9 cellular contexts compared by ENCODE assay signal in genomic region chr9:19232117-19232829, GRCh38. TPM values are rescaled to one million over a fixed set of nuclear protein-coding genes. Genes with fewer than 3 reads are reported as not detected.
DNase-seq lines count a peak whose midpoint lies in the region; ATAC-seq, FAIRE-seq and TF ChIP-seq lines count a peak whose summit lies in the region.
"Had no signal": no experiment of that assay in that cellular context is flagged by ENCODE, and none has a peak within 500 bp of the region (broad histone marks: within the 10 kb centered on the region; RNA-seq: fewer than 3 reads in every experiment).

No MANE protein-coding gene starts in this region.

- peak overlapping the region; percentile 79 for H3K27ac ChIP-seq in CD8-positive, alpha-beta memory T cell (ENCODE audit: low read depth, low read length)
- H3K27ac ChIP-seq in MM.1S (ENCODE audit: low read length) (peak overlapping the region; percentile 66; the same call in 1 of the 2 replicates), H1 (ENCODE audit: low read depth, low read length) (no peak overlapping the region)

- H3K36me3 Mint-ChIP-seq in CD8-positive, alpha-beta memory T cell, result peaks cover 0 to 7% (median 0%) of the 10 kb centered on the region in 3 donors
- no peaks in the 10 kb centered on the region for H3K36me3 Mint-ChIP-seq in WTC11

- H3K79me1 ChIP-seq in H1 (ENCODE audit: low read depth, low read length), result peaks cover 2% of the 10 kb centered on the region; the same call in 1 of the 2 replicates

- peak overlapping the region; percentile 81; the same call in 1 of the 2 replicates for H3K9ac ChIP-seq in MM.1S (ENCODE audit: low read length)
- H3K9ac ChIP-seq in H1 (replicated peaks in 1 of 4; ENCODE audit: extremely low read depth in 1 of 4, low read depth in 3 of 4, low read length in 3 of 4), result peak overlapping the region in 1 of 4 experiments; percentile 57; a peak in 1 of 7 replicates

- TF ChIP-seq RAD21 in H1 (IDR thresholded peaks at IDR 0.05 in 1 of 2, conservative IDR thresholded peaks at IDR 0.05 in 1 of 2; ENCODE audit: low read depth in 2 of 2, low read length in 2 of 2), result no peak

- CTCF ChIA-PET in CD8-positive, alpha-beta memory T cell (lab: Charles Lee), result interaction anchor here (0.7 to 1.5 kb wide), 5 partner anchors 9 to 232 kb away, joined by 3 to 5 read pairs (median 3); partner anchors contain the start of gene RRAGA
- CTCF ChIA-PET in H1 (lab: Charles Lee; ENCODE audit: partially characterized antibody) (interaction anchor here (0.7 to 1.2 kb wide), 4 partner anchors 14 to 289 kb away, joined by 3 to 6 read pairs (median 4); no protein-coding TSS in a partner anchor), WTC11 (lab: Charles Lee) (interaction anchor here (0.9 to 1.2 kb wide), 2 partner anchors 58 to 233 kb away, joined by 3 to 10 read pairs; no protein-coding TSS in a partner anchor)

- H2BK12ac ChIP-seq in H1 (ENCODE audit: low read depth, low read length), result no peak overlapping the region

- peaks cover 3% of the 10 kb centered on the region; the same call in 1 of the 2 replicates for H3K23me2 ChIP-seq in H1 (ENCODE audit: low read depth, low read length)

- H3F3A ChIP-seq in MM.1S (ENCODE audit: insufficient read depth, low read length), result peaks cover 10% of the 10 kb centered on the region

- H3K27me3 Mint-ChIP-seq in CD8-positive, alpha-beta memory T cell, result no peaks in the 10 kb centered on the region
- H3K27me3 Mint-ChIP-seq in WTC11 (ENCODE audit: low read depth), result no peaks in the 10 kb centered on the region

- H2AFZ ChIP-seq in MM.1S (ENCODE audit: low read length), result no peak overlapping the region
- no peak overlapping the region for H2AFZ ChIP-seq in H1 (ENCODE audit: low read length)
- no peak overlapping the region for H2AFZ ChIP-seq in neuron (ENCODE audit: low read depth, low read length)

- no peak overlapping the region for H4K5ac ChIP-seq in H1 (ENCODE audit: insufficient read length, low read depth, low read length)

- H3K4me2 ChIP-seq in MM.1S (ENCODE audit: low read depth, low read length), result peak overlapping the region; percentile 76
- H3K4me2 ChIP-seq in H1 (ENCODE audit: insufficient read depth in 1 of 2, low read depth in 2 of 2, low read length in 2 of 2), result peak overlapping the region; percentile 88 to 97

- no peak overlapping the region for H2AK5ac ChIP-seq in H1 (ENCODE audit: low read depth, low read length)

- H2BK15ac ChIP-seq in H1 (ENCODE audit: low read length), result no peak overlapping the region

- H3K23ac ChIP-seq in H1 (ENCODE audit: insufficient read length), result no peak overlapping the region

- TF ChIP-seq POLR2A in H1 (IDR thresholded peaks at IDR 0.05; ENCODE audit: control extremely low read depth in 1 of 2, low read depth in 2 of 2, low read length in 2 of 2), result no peak

- no peaks in the 10 kb centered on the region for H3K9me2 ChIP-seq in MM.1S (replicated peaks; ENCODE audit: insufficient read depth, low read length)

- no peak for TF ChIP-seq CTCF in MM.1S (IDR thresholded peaks at IDR 0.05; ENCODE audit: low read length)
- TF ChIP-seq CTCF in H1 (IDR thresholded peaks at IDR 0.05; ENCODE audit: control extremely low read depth in 1 of 3, insufficient read depth in 1 of 3, low read depth in 1 of 3, low read length in 3 of 3), result no peak
- no peak for TF ChIP-seq CTCF in WTC11 (IDR thresholded peaks at IDR 0.05)

- no peak overlapping the region for H4K8ac ChIP-seq in H1 (ENCODE audit: extremely low read depth, insufficient read depth, low read length)

- no peak for TF ChIP-seq EP300 in H1 (IDR thresholded peaks at IDR 0.05; ENCODE audit: borderline replicate concordance in 1 of 2, low read depth in 2 of 2, low read length in 2 of 2)

- H4K20me1 ChIP-seq in MM.1S (ENCODE audit: insufficient read depth, low read length), result no peaks in the 10 kb centered on the region
- H4K20me1 ChIP-seq in H1 (replicated peaks in 1 of 2; ENCODE audit: control insufficient read depth in 1 of 2, insufficient read depth in 2 of 2, low read length in 2 of 2), result peaks cover 3 to 10% of the 10 kb centered on the region in 2 experiments

- no peaks in the 10 kb centered on the region for H3K27me3 ChIP-seq in CD8-positive, alpha-beta memory T cell (ENCODE audit: insufficient read depth, low read length, poor library complexity, severe bottlenecking)
- H3K27me3 ChIP-seq in MM.1S (replicated peaks; ENCODE audit: insufficient read depth, low read length), result no peaks in the 10 kb centered on the region
- H3K27me3 ChIP-seq in H1 (replicated peaks in 1 of 4; ENCODE audit: control insufficient read depth in 3 of 4, extremely low read depth in 1 of 4, insufficient read depth in 3 of 4, low read length in 3 of 4), result no peaks in the 10 kb centered on the region
- no peaks in the 10 kb centered on the region for H3K27me3 ChIP-seq in neuron (ENCODE audit: insufficient read depth, low read length)

- no peak overlapping the region for H3K4me3 Mint-ChIP-seq in CD8-positive, alpha-beta memory T cell
- H3K4me3 Mint-ChIP-seq in WTC11, result no peak overlapping the region

- POLR2A ChIA-PET in CD8-positive, alpha-beta memory T cell (lab: Charles Lee), result interaction anchor here (0.9 kb wide), 1 partner anchor 104 kb away, joined by 4 read pairs; no protein-coding TSS in a partner anchor
- POLR2A ChIA-PET in H1 (lab: Charles Lee; ENCODE audit: partially characterized antibody), result interaction anchor here (0.5 to 1.6 kb wide), 5 partner anchors 11 to 148 kb away, joined by 3 to 5 read pairs (median 4); partner anchors contain the start of gene RPS6
- POLR2A ChIA-PET in WTC11 (lab: Charles Lee), result interaction anchor here (1.1 kb wide), 1 partner anchor 143 kb away, joined by 5 read pairs; no protein-coding TSS in a partner anchor

- peaks cover 24 to 35% (median 25%) of the 10 kb centered on the region in 3 donors for H3K4me1 Mint-ChIP-seq in CD8-positive, alpha-beta memory T cell
- H3K4me1 Mint-ChIP-seq in WTC11, result peaks cover 24% of the 10 kb centered on the region

- H3K14ac ChIP-seq in H1 (ENCODE audit: insufficient read length), result no peak overlapping the region

- no peak overlapping the region for H2BK120ac ChIP-seq in H1 (replicated peaks; ENCODE audit: low read depth, low read length)

- H3K27ac Mint-ChIP-seq in CD8-positive, alpha-beta memory T cell, result no peak overlapping the region
- H3K27ac Mint-ChIP-seq in WTC11, result no peak overlapping the region

- H3K36me3 ChIP-seq in CD8-positive, alpha-beta memory T cell (ENCODE audit: insufficient read depth, low read length), result no peaks in the 10 kb centered on the region
- no peaks in the 10 kb centered on the region for H3K36me3 ChIP-seq in MM.1S (replicated peaks; ENCODE audit: insufficient read depth, low read length)
- H3K36me3 ChIP-seq in H1 (ENCODE audit: control insufficient read depth in 2 of 4, insufficient read depth in 4 of 4, low read length in 3 of 4), result no peaks in the 10 kb centered on the region
- H3K36me3 ChIP-seq in neuron (ENCODE audit: insufficient read depth, low read length), result no peaks in the 10 kb centered on the region

- H4K91ac ChIP-seq in H1 (replicated peaks; ENCODE audit: insufficient read length, low read length), result no peak overlapping the region

- H3K4me3 ChIP-seq in CD8-positive, alpha-beta memory T cell (ENCODE audit: low read length), result peak overlapping the region; percentile 78
- H3K4me3 ChIP-seq in MM.1S (ENCODE audit: low read length) (peak overlapping the region; percentile 73), H1 (ENCODE audit: extremely low read depth in 1 of 4, insufficient read depth in 2 of 4, low read depth in 3 of 4, low read length in 4 of 4) (peak overlapping the region; percentile 88 to 95 (median 90); a peak in 7 of 8 replicates), neuron (ENCODE audit: low read length) (peak overlapping the region; percentile 69)

- WGBS in H1 (ENCODE audit: extremely low coverage in 1 of 2, insufficient coverage in 1 of 2, insufficient read length in 1 of 2, insufficient replicate concordance in 2 of 2, low coverage in 1 of 2, low lambda C conversion rate in 2 of 2, missing lambda C conversion rate in 1 of 2), 2 experiments, result 42 to 100% methylated on average over 1 to 9 of the region's 9 CpGs

- H3K9me3 ChIP-seq in CD8-positive, alpha-beta memory T cell (ENCODE audit: low read length), result no peaks in the 10 kb centered on the region
- H3K9me3 ChIP-seq in MM.1S (replicated peaks; ENCODE audit: insufficient read depth, low read length) (no peaks in the 10 kb centered on the region), H1 (ENCODE audit: insufficient read depth in 2 of 2, low read depth in 1 of 2, low read length in 1 of 2) (no peaks in the 10 kb centered on the region), neuron (ENCODE audit: low read length) (no peaks in the 10 kb centered on the region)

- no peak for DNase-seq in CD8-positive, alpha-beta memory T cell
- DNase-seq in MM.1S (no peak), H1 (ENCODE audit: low read depth in 1 of 2, low spot score in 2 of 2) (no peak), WTC11 (ENCODE audit: low spot score) (no peak), hepatic stellate cell (ENCODE audit: low spot score) (no peak)

- H3K4me1 ChIP-seq in CD8-positive, alpha-beta memory T cell (ENCODE audit: insufficient read depth, low read length), result peaks cover 16% of the 10 kb centered on the region
- no peaks in the 10 kb centered on the region for H3K4me1 ChIP-seq in MM.1S (ENCODE audit: low read length)
- H3K4me1 ChIP-seq in H1 (replicated peaks in 1 of 4; ENCODE audit: control insufficient read depth in 3 of 4, insufficient read depth in 4 of 4, low read length in 3 of 4), result peaks cover 0 to 8% (median 2%) of the 10 kb centered on the region in 4 experiments; a peak in 5 of 7 replicates
- H3K4me1 ChIP-seq in neuron (ENCODE audit: insufficient read depth, low read length), result peaks cover 21% of the 10 kb centered on the region

- FAIRE-seq in H1 (lab: Jason Lieb, UNC), result no peak
- FAIRE-seq: TTC549 had no signal

- H3K4ac ChIP-seq in H1 (replicated peaks; ENCODE audit: insufficient read length, low read depth, low read length), result no peak overlapping the region

- H2BK20ac ChIP-seq in H1 (ENCODE audit: low read length), result no peak overlapping the region

- ATAC-seq in WTC11, result no peak
- no peak for ATAC-seq in HG03280 (IDR thresholded peaks at IDR 0.05; ENCODE audit: unreplicated experiment)
- ATAC-seq in GM21825 (IDR thresholded peaks at IDR 0.05; ENCODE audit: unreplicated experiment), result no peak

- H3K9me3 Mint-ChIP-seq in CD8-positive, alpha-beta memory T cell, result no peaks in the 10 kb centered on the region
- no peaks in the 10 kb centered on the region for H3K9me3 Mint-ChIP-seq in WTC11

- H3K79me2 ChIP-seq in MM.1S (ENCODE audit: low read length) (peaks cover 57% of the 10 kb centered on the region), H1 (ENCODE audit: control insufficient read depth in 1 of 2, insufficient read depth in 2 of 2, low read length in 2 of 2) (peaks cover 17 to 58% of the 10 kb centered on the region in 2 experiments; a peak in 3 of 4 replicates)

- H3K18ac ChIP-seq in H1 (ENCODE audit: extremely low read depth, low read length), result no peak overlapping the region

- no peak overlapping the region for H3K56ac ChIP-seq in H1 (replicated peaks; ENCODE audit: insufficient read length, low read depth, low read length)

- H2BK5ac ChIP-seq in H1 (ENCODE audit: low read depth, low read length), result no peak overlapping the region

RNA-seq across cellular contexts. Expression of gene DENND4C, which starts 1.8 kb away (rescaled TPM):
- 10 to 100 TPM; 19.8 to 20.0 TPM for total RNA-seq in CD8-positive, alpha-beta memory T cell
- 46.6 TPM for polyA plus RNA-seq in CD8-positive, alpha-beta memory T cell
- 18.9 and 19.8 TPM in 2 replicates for total RNA-seq in H1 (2021; fragmentation: NEBNext Ultra II Directional; extraction: Animal tissue kit (Norgen Biotek cat#: 25700))
- polyA plus RNA-seq in H1 (2011; rRNA removed), result 4.8 and 6.9 TPM in 2 replicates
- polyA plus RNA-seq in H1 (2011; cell fraction: cytosol; rRNA removed), result 8.3 TPM
- polyA plus RNA-seq in H1 (2011; cell fraction: nucleus; rRNA removed), result 5.7 TPM
- 6.2 to 11.8 TPM (median 8.4 TPM) in 4 replicates for polyA plus RNA-seq in H1 (2012, experiment 1 of 2)
- 0.63 TPM for polyA plus RNA-seq in H1 (2012, experiment 2 of 2)
- polyA plus RNA-seq in H1 (2013, experiment 1 of 2), result 8.0 TPM
- 7.9 TPM for polyA plus RNA-seq in H1 (2013, experiment 2 of 2)
- polyA minus RNA-seq in H1 (2011; rRNA and poly(A)+ RNA removed), result 28.5 and 47.2 TPM in 2 replicates
- polyA minus RNA-seq in H1 (2011; cell fraction: cytosol; rRNA and poly(A)+ RNA removed), result 16.4 TPM
- polyA minus RNA-seq in H1 (2011; cell fraction: nucleus; rRNA and poly(A)+ RNA removed), result 52.8 TPM
- total RNA-seq in WTC11 (2021), result 21.0 to 22.6 TPM (median 21.7 TPM) in 3 replicates
